Comparison of ENCODE assay signal across 1 cellular context in the genomic region with DNA sequence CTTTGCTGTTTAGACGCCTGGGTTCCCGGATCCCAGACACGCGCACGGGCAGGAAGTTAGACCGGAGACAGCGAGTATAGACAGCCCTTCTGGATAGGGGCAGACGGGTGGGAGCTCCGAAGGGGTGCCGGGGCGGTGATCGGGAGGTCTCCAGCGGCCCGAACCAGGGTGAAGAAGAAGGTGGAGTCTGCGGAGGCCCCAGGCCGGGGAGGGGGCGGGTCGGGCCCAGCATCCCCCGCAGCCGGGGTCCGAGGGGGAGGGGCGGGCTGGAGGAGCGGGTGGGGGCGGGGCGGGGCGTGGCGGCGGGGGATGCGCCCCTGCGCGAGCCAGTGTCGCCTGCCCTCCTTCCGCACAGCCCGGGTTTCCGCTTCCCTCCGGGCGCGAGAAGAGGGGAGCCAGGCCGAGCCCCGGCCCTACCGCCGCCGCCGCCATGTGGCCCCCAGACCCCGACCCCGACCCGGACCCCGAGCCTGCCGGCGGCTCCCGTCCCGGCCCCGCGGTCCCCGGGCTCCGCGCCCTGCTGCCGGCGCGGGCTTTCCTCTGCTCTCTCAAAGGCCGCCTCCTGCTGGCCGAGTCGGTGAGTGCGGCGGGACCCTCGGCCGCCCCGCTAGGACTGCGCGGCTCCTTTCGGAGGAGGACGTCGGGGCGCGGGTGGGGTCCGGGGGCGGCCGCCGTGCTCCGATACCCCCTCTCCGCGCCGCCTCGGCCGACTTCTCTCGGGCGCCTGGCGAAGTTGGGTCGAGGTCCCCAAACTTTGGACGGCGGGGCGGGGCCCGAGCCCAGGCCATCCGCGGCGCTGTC.
TF ChIP-seq lines count a peak whose summit lies in the region.

A gene with protein sequence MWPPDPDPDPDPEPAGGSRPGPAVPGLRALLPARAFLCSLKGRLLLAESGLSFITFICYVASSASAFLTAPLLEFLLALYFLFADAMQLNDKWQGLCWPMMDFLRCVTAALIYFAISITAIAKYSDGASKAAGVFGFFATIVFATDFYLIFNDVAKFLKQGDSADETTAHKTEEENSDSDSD (plus strand): TSS at position 329 of the 801 bp plus-strand sequence. CDS start 102 bp downstream, at position 431.

TF ChIP-seq in H1, 55 proteins besides CTCF, POLR2A, EP300 and RAD21:
- TF ChIP-seq BACH1 (IDR thresholded peaks at IDR 0.05; ENCODE audit: low read length) (no peak), SIN3A (conservative IDR thresholded peaks at IDR 0.05 in 1 of 2, IDR thresholded peaks at IDR 0.05 in 1 of 2; ENCODE audit: low read depth in 1 of 2, low read length in 2 of 2) (0 out of 4 replicates have a peak, but pooled peaks of 1 of the 2 experiments have one; percentile 61), SP1 (IDR thresholded peaks at IDR 0.05; ENCODE audit: low read depth, low read length) (no peak), TAF1 (IDR thresholded peaks at IDR 0.05; ENCODE audit: low read depth, low read length) (peak; percentile 41), TBP (IDR thresholded peaks at IDR 0.05; ENCODE audit: low read depth, low read length) (0 out of 2 replicates have a peak, but pooled peaks have one; percentile 17), HDAC2 (IDR thresholded peaks at IDR 0.05; ENCODE audit: borderline replicate concordance in 1 of 2, low read depth in 2 of 2, low read length in 2 of 2) (0 out of 4 replicates have a peak, but pooled peaks have one; percentile 10 to 23), PHF8 (conservative IDR thresholded peaks at IDR 0.05; ENCODE audit: low read depth, low read length) (peak; percentile 51), KDM4A (IDR thresholded peaks at IDR 0.05; ENCODE audit: low read depth, low read length, severe bottlenecking) (peak; percentile 62), TAF7 (optimal IDR thresholded peaks at IDR 0.05; ENCODE audit: borderline replicate concordance, low read depth, low read length) (peak; percentile 39), CEBPB (IDR thresholded peaks at IDR 0.05; ENCODE audit: low read depth, low read length) (no peak), YY1 (IDR thresholded peaks at IDR 0.05; ENCODE audit: low read depth, low read length) (no peak; the same call in 1 of the 2 replicates), RBBP5 (IDR thresholded peaks at IDR 0.05; ENCODE audit: borderline replicate concordance, low read depth, low read length) (peak; percentile 64; the same call in 1 of the 2 replicates), JUND (IDR thresholded peaks at IDR 0.05; ENCODE audit: low read length) (no peak)
